In genomic region chr13:41682766-41683165, GRCh38 we compare ENCODE assay signal across 40 cellular contexts.
"Had no signal": no experiment of that assay in that cellular context is flagged by ENCODE, and none has a peak within 500 bp of the region (broad histone marks: within the 10 kb centered on the region; RNA-seq: fewer than 3 reads in every experiment).

No MANE protein-coding gene starts in this region.

- H3K27ac ChIP-seq: adrenal gland, ascending aorta, body of pancreas, brain microvascular endothelial cell, breast epithelium, cardiac muscle cell had no signal

- H3K27me3 ChIP-seq: adrenal gland, ascending aorta, body of pancreas, brain microvascular endothelial cell, breast epithelium, cardiac muscle cell had no signal

- H3K36me3 ChIP-seq: brain microvascular endothelial cell, breast epithelium had no signal

- H3K4me3 Mint-ChIP-seq: activated naive CD4-positive, alpha-beta T cell treated with anti-CD3 and anti-CD28 coated beads for 36 hours; activated naive CD4-positive, alpha-beta T cell treated with anti-CD3 and anti-CD28 coated beads, Interleukin-2, amount 10 ng/mL, durations not matched to agents 7 days and 5 days; activated naive CD4-positive, alpha-beta T cell treated with anti-CD3 and anti-CD28 coated beads, Interleukin-2, amount 50 U/mL, for 24 hours; activated naive CD8-positive, alpha-beta T cell; activated naive CD8-positive, alpha-beta T cell treated with anti-CD3 and anti-CD28 coated beads for 36 hours; activated naive CD8-positive, alpha-beta T cell treated with anti-CD3 and anti-CD28 coated beads, Interleukin-2, amount 10 ng/mL, durations not matched to agents 7 days and 5 days; activated naive CD8-positive, alpha-beta T cell treated with anti-CD3 and anti-CD28 coated beads, Interleukin-2, amount 50 U/mL, for 24 hours; activated T-cell treated with anti-CD3 and anti-CD28 coated beads, Interleukin-2, amount 50 U/mL, for 24 hours; activated T-cell treated with anti-CD3 and anti-CD28 coated beads, Interleukin-2, amount 50 U/mL, for 4 hours; activated T-cell treated with anti-CD3 and anti-CD28 coated beads, Interleukin-2, amount 50 U/mL, for 72 hours; activated T-helper 1 cell treated with anti-CD3 and anti-CD28 coated beads, Interleukin-12 subunit alpha, Interleukin-12 subunit beta, Interleukin-2, Interleukin-4 antibody, amounts not matched to agents 30 ng/mL and 10 ng/mL and 1 ng/mL, durations not matched to agents 14 hours and 24 hours and 36 hours; activated T-helper 17 cell treated with anti-CD3 and anti-CD28 coated beads, Interleukin-2, amount 50 U/mL, for 72 hours; brain; central memory CD8-positive, alpha-beta T cell had no signal

- H3K27me3 Mint-ChIP-seq: activated naive CD4-positive, alpha-beta T cell treated with anti-CD3 and anti-CD28 coated beads, Interleukin-2, amount 10 ng/mL, durations not matched to agents 7 days and 5 days; activated naive CD4-positive, alpha-beta T cell treated with anti-CD3 and anti-CD28 coated beads, Interleukin-2, amount 50 U/mL, for 24 hours; activated naive CD8-positive, alpha-beta T cell; activated naive CD8-positive, alpha-beta T cell treated with anti-CD3 and anti-CD28 coated beads for 36 hours; activated naive CD8-positive, alpha-beta T cell treated with anti-CD3 and anti-CD28 coated beads, Interleukin-2, amount 10 ng/mL, durations not matched to agents 7 days and 5 days; activated naive CD8-positive, alpha-beta T cell treated with anti-CD3 and anti-CD28 coated beads, Interleukin-2, amount 50 U/mL, for 24 hours; activated T-cell treated with anti-CD3 and anti-CD28 coated beads, Interleukin-2, amount 50 U/mL, for 24 hours; activated T-helper 17 cell treated with anti-CD3 and anti-CD28 coated beads, Interleukin-2, amount 50 U/mL, for 72 hours; brain; central memory CD8-positive, alpha-beta T cell had no signal

- FAIRE-seq: astrocyte, bronchial epithelial cell had no signal

- H3K4me1 Mint-ChIP-seq: activated naive CD4-positive, alpha-beta T cell treated with anti-CD3 and anti-CD28 coated beads, Interleukin-2, amount 10 ng/mL, durations not matched to agents 7 days and 5 days; activated naive CD8-positive, alpha-beta T cell treated with anti-CD3 and anti-CD28 coated beads, Interleukin-2, amount 10 ng/mL, durations not matched to agents 7 days and 5 days; activated T-helper 17 cell treated with anti-CD3 and anti-CD28 coated beads, Interleukin-2, amount 50 U/mL, for 72 hours; central memory CD8-positive, alpha-beta T cell had no signal

- DNase-seq: activated effector memory CD4-positive, alpha-beta T cell treated with anti-CD3 and anti-CD28 coated beads, Interleukin-2, amount 50 U/mL, for 16 hours; activated effector memory CD4-positive, alpha-beta T cell treated with Interleukin-2 at 50 U/mL for 16 hours; activated gamma-delta T cell; activated gamma-delta T cell treated with Interleukin-2 at 50 U/mL for 16 hours; activated naive CD4-positive, alpha-beta T cell; activated naive CD4-positive, alpha-beta T cell treated with anti-CD3 and anti-CD28 coated beads for 36 hours; activated naive CD4-positive, alpha-beta T cell treated with anti-CD3 and anti-CD28 coated beads, Interleukin-2, amount 10 ng/mL, durations not matched to agents 7 days and 5 days; activated naive CD4-positive, alpha-beta T cell treated with anti-CD3 and anti-CD28 coated beads, Interleukin-2, amount 50 U/mL, for 16 hours; activated naive CD4-positive, alpha-beta T cell treated with Interleukin-2 at 50 U/mL for 16 hours; activated naive CD8-positive, alpha-beta T cell treated with anti-CD3 and anti-CD28 coated beads for 36 hours; activated naive CD8-positive, alpha-beta T cell treated with anti-CD3 and anti-CD28 coated beads, Interleukin-2, amount 10 ng/mL, durations not matched to agents 7 days and 5 days; activated naive CD8-positive, alpha-beta T cell treated with anti-CD3 and anti-CD28 coated beads, Interleukin-2, amount 50 U/mL, for 24 hours; activated T-cell treated with anti-CD3 and anti-CD28 coated beads, Interleukin-2, amount 50 U/mL, for 1 hour; activated T-cell treated with anti-CD3 and anti-CD28 coated beads, Interleukin-2, amount 50 U/mL, for 24 hours; activated T-cell treated with anti-CD3 and anti-CD28 coated beads, Interleukin-2, amount 50 U/mL, for 4 hours; activated T-cell treated with anti-CD3 and anti-CD28 coated beads, Interleukin-2, amount 50 U/mL, for 48 hours; activated T-cell treated with anti-CD3 and anti-CD28 coated beads, Interleukin-2, amount 50 U/mL, for 72 hours; adrenal gland; amniotic stem cell; amygdala; anterior cingulate cortex; aorta; body of pancreas; brain microvascular endothelial cell; caudate nucleus; central memory CD4-positive, alpha-beta T cell; cerebellar nuclear complex had no signal

- ATAC-seq: activated naive CD4-positive, alpha-beta T cell treated with anti-CD3 and anti-CD28 coated beads, Interleukin-2, amount 50 U/mL, for 72 hours; activated naive CD8-positive, alpha-beta T cell treated with anti-CD3 and anti-CD28 coated beads, Interleukin-2, amount 50 U/mL, for 24 hours; activated T-cell treated with anti-CD3 and anti-CD28 coated beads, Interleukin-2, amount 50 U/mL, for 4 hours; activated T-cell treated with anti-CD3 and anti-CD28 coated beads, Interleukin-2, amount 50 U/mL, for 72 hours; activated T-helper 17 cell treated with anti-CD3 and anti-CD28 coated beads, Interleukin-2, amount 50 U/mL, for 72 hours; body of pancreas had no signal

- H3K4me3 ChIP-seq: adrenal gland, ascending aorta, body of pancreas, breast epithelium, cardiac muscle cell had no signal

- H3K9me3 Mint-ChIP-seq: activated naive CD4-positive, alpha-beta T cell treated with anti-CD3 and anti-CD28 coated beads for 36 hours; activated naive CD4-positive, alpha-beta T cell treated with anti-CD3 and anti-CD28 coated beads, Interleukin-2, amount 10 ng/mL, durations not matched to agents 7 days and 5 days; activated naive CD4-positive, alpha-beta T cell treated with anti-CD3 and anti-CD28 coated beads, Interleukin-2, amount 50 U/mL, for 24 hours; activated naive CD4-positive, alpha-beta T cell treated with anti-CD3 and anti-CD28 coated beads, Interleukin-2, amount 50 U/mL, for 72 hours; activated naive CD8-positive, alpha-beta T cell treated with anti-CD3 and anti-CD28 coated beads, Interleukin-2, amount 10 ng/mL, durations not matched to agents 7 days and 5 days; activated naive CD8-positive, alpha-beta T cell treated with anti-CD3 and anti-CD28 coated beads, Interleukin-2, amount 50 U/mL, for 24 hours; activated T-cell treated with anti-CD3 and anti-CD28 coated beads, Interleukin-2, amount 50 U/mL, for 24 hours; activated T-cell treated with anti-CD3 and anti-CD28 coated beads, Interleukin-2, amount 50 U/mL, for 4 hours; activated T-cell treated with anti-CD3 and anti-CD28 coated beads, Interleukin-2, amount 50 U/mL, for 72 hours; activated T-helper 1 cell treated with anti-CD3 and anti-CD28 coated beads, Interleukin-12 subunit alpha, Interleukin-12 subunit beta, Interleukin-2, Interleukin-4 antibody, amounts not matched to agents 30 ng/mL and 10 ng/mL and 1 ng/mL, durations not matched to agents 14 hours and 24 hours and 36 hours; activated T-helper 17 cell treated with anti-CD3 and anti-CD28 coated beads, Interleukin-2, amount 50 U/mL, for 72 hours; activated T-helper 2 cell treated with anti-CD3 and anti-CD28 coated beads, Interferon-gamma antibody, Interleukin-2, Interleukin-4, amounts not matched to agents 10 μg/mL and 5 μg/mL and 100 μg/mL, durations not matched to agents 14 hours and 24 hours and 36 hours; brain; central memory CD8-positive, alpha-beta T cell had no signal

- H3K4me1 ChIP-seq: adrenal gland, breast epithelium had no signal

- H3K27ac Mint-ChIP-seq: activated naive CD4-positive, alpha-beta T cell treated with anti-CD3 and anti-CD28 coated beads for 36 hours; activated naive CD4-positive, alpha-beta T cell treated with anti-CD3 and anti-CD28 coated beads, Interleukin-2, amount 10 ng/mL, durations not matched to agents 7 days and 5 days; activated naive CD4-positive, alpha-beta T cell treated with anti-CD3 and anti-CD28 coated beads, Interleukin-2, amount 50 U/mL, for 24 hours; activated naive CD4-positive, alpha-beta T cell treated with anti-CD3 and anti-CD28 coated beads, Interleukin-2, amount 50 U/mL, for 72 hours; activated naive CD8-positive, alpha-beta T cell; activated naive CD8-positive, alpha-beta T cell treated with anti-CD3 and anti-CD28 coated beads for 36 hours; activated naive CD8-positive, alpha-beta T cell treated with anti-CD3 and anti-CD28 coated beads, Interleukin-2, amount 10 ng/mL, durations not matched to agents 7 days and 5 days; activated naive CD8-positive, alpha-beta T cell treated with anti-CD3 and anti-CD28 coated beads, Interleukin-2, amount 50 U/mL, for 24 hours; activated T-cell treated with anti-CD3 and anti-CD28 coated beads, Interleukin-2, amount 50 U/mL, for 24 hours; activated T-cell treated with anti-CD3 and anti-CD28 coated beads, Interleukin-2, amount 50 U/mL, for 72 hours; activated T-helper 1 cell treated with anti-CD3 and anti-CD28 coated beads, Interleukin-12 subunit alpha, Interleukin-12 subunit beta, Interleukin-2, Interleukin-4 antibody, amounts not matched to agents 30 ng/mL and 10 ng/mL and 1 ng/mL, durations not matched to agents 14 hours and 24 hours and 36 hours; activated T-helper 17 cell treated with anti-CD3 and anti-CD28 coated beads, Interleukin-2, amount 50 U/mL, for 72 hours; activated T-helper 2 cell treated with anti-CD3 and anti-CD28 coated beads, Interferon-gamma antibody, Interleukin-2, Interleukin-4, amounts not matched to agents 10 μg/mL and 5 μg/mL and 100 μg/mL, durations not matched to agents 14 hours and 24 hours and 36 hours; brain had no signal

- H3K9me3 ChIP-seq: adrenal gland, ascending aorta, body of pancreas, breast epithelium had no signal
